In the genomic region with DNA sequence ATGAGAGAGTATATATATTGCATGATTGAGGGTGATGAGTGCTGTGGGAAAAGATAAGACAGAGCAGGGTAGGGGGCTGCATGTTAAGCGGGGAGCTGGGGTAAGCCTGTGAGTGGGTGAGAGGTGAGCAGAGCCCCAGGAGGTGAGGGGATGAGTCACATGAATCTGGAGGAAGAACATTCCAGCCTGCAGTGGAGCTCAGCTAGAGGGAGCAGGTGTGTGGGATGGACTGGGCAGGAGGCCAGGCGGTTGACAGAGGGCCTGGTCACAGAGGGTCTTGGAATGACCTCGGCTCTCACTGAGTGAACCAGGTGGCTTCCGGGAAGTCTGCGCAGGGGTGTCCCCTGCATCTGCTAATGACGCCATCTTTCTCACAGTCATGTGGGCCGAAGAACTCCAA, we compare ENCODE assay signal across 8 cellular contexts. TPM values are rescaled to one million over a fixed set of nuclear protein-coding genes. Genes with fewer than 3 reads are reported as not detected.
DNase-seq lines count a peak whose midpoint lies in the region; ATAC-seq and TF ChIP-seq lines count a peak whose summit lies in the region.

No MANE protein-coding gene starts in this region.

- 90 to 95% methylated on average over 6 to 7 of the region's 7 CpGs for WGBS in endodermal cell (ENCODE audit: insufficient coverage in 1 of 2, insufficient read length in 1 of 2), 2 experiments

- H3K4me1 ChIP-seq in endodermal cell (ENCODE audit: control insufficient read depth, insufficient read depth, low read length) = peaks cover 1% of the 10 kb centered on the region

- H3K36me3 ChIP-seq in endodermal cell (ENCODE audit: control insufficient read depth, insufficient read depth, low read length) = peaks cover 75% of the 10 kb centered on the region

- ATAC-seq in natural killer cell treated with Interleukin-12 subunit alpha and Interleukin-12 subunit beta and Interleukin-15 and Interleukin-18, amount 100 ng/mL, for 72 hours = peak in 1 of 2 donors; percentile 20
- no peak for ATAC-seq in HG03095 (IDR thresholded peaks at IDR 0.05; ENCODE audit: unreplicated experiment)
- ATAC-seq in GM19467 (IDR thresholded peaks at IDR 0.05; ENCODE audit: unreplicated experiment) = no peak

- H3K9me3 Mint-ChIP-seq in CD14-positive monocyte (no peaks in the 10 kb centered on the region), endodermal cell (no peaks in the 10 kb centered on the region)
- H3K9me3 Mint-ChIP-seq in natural killer cell treated with Interleukin-12 subunit alpha and Interleukin-12 subunit beta and Interleukin-15 and Interleukin-18, amount 100 ng/mL, for 72 hours = no peaks in the 10 kb centered on the region

- H3K4me3 ChIP-seq in endodermal cell (ENCODE audit: low read length) = no peak overlapping the region

- H3K27ac Mint-ChIP-seq in CD14-positive monocyte (peak overlapping the region; percentile 10 to 90 (median 80)), endodermal cell (peak overlapping the region; percentile 6)
- H3K27ac Mint-ChIP-seq in natural killer cell treated with Interleukin-12 subunit alpha and Interleukin-12 subunit beta and Interleukin-15 and Interleukin-18, amount 100 ng/mL, for 72 hours = peak overlapping the region; percentile 40 to 66

- H3K27me3 ChIP-seq in endodermal cell (ENCODE audit: control insufficient read depth, insufficient read depth, low read length, poor library complexity, severe bottlenecking) = no peaks in the 10 kb centered on the region

- H3K9ac ChIP-seq in endodermal cell (ENCODE audit: extremely low read depth, low read length, poor library complexity, severe bottlenecking) = no peak overlapping the region

- peaks cover 81 to 99% of the 10 kb centered on the region in 2 donors for H3K36me3 Mint-ChIP-seq in CD14-positive monocyte
- peaks cover 66% of the 10 kb centered on the region for H3K36me3 Mint-ChIP-seq in endodermal cell (ENCODE audit: low read depth)
- H3K36me3 Mint-ChIP-seq in natural killer cell treated with Interleukin-12 subunit alpha and Interleukin-12 subunit beta and Interleukin-15 and Interleukin-18, amount 100 ng/mL, for 72 hours = peaks cover 39% of the 10 kb centered on the region

- H3K4me1 Mint-ChIP-seq in CD14-positive monocyte (peaks cover 32% of the 10 kb centered on the region), endodermal cell (peaks cover 10% of the 10 kb centered on the region)
- peaks cover 24 to 29% of the 10 kb centered on the region in 2 donors for H3K4me1 Mint-ChIP-seq in natural killer cell treated with Interleukin-12 subunit alpha and Interleukin-12 subunit beta and Interleukin-15 and Interleukin-18, amount 100 ng/mL, for 72 hours (ENCODE audit: low read depth in 2 of 2)

- no peak overlapping the region for H3K27ac ChIP-seq in endodermal cell (ENCODE audit: low read depth, low read length)

- no peak overlapping the region for H3K4me3 Mint-ChIP-seq in CD14-positive monocyte
- H3K4me3 Mint-ChIP-seq in endodermal cell = no peak overlapping the region
- no peak overlapping the region for H3K4me3 Mint-ChIP-seq in natural killer cell treated with Interleukin-12 subunit alpha and Interleukin-12 subunit beta and Interleukin-15 and Interleukin-18, amount 100 ng/mL, for 72 hours

- TF ChIP-seq CTCF in CD14-positive monocyte (IDR thresholded peaks at IDR 0.05) = no peak
- TF ChIP-seq CTCF in endodermal cell (conservative IDR thresholded peaks at IDR 0.05) = no peak

- no peaks in the 10 kb centered on the region for H3K9me3 ChIP-seq in endodermal cell (ENCODE audit: control insufficient read depth, low read length)

- H3K27me3 Mint-ChIP-seq in CD14-positive monocyte (ENCODE audit: low read depth in 3 of 3) (peaks cover 0 to 3% (median 2%) of the 10 kb centered on the region in 3 donors), endodermal cell (ENCODE audit: insufficient read depth) (no peaks in the 10 kb centered on the region)
- no peaks in the 10 kb centered on the region for H3K27me3 Mint-ChIP-seq in natural killer cell treated with Interleukin-12 subunit alpha and Interleukin-12 subunit beta and Interleukin-15 and Interleukin-18, amount 100 ng/mL, for 72 hours

- DNase-seq in CD14-positive monocyte (ENCODE audit: low spot score) (no peak), NCI-H226 (peak; percentile 94), endodermal cell (peak; percentile 84), NCI-H510A treated with DMSO at 0.1 percent for 48 hours (lab: John Stamatoyannopoulos, UW) (no peak), OCI-M2 (lab: John Stamatoyannopoulos, UW; ENCODE audit: unreplicated experiment) (no peak)
- DNase-seq in natural killer cell treated with Interleukin-12 subunit alpha and Interleukin-12 subunit beta and Interleukin-15 and Interleukin-18, amount 100 ng/mL, for 72 hours (ENCODE audit: low spot score) = no peak

- intact Hi-C loops in CD14-positive monocyte (cut with micrococcal nuclease) = no loop called here

RNA-seq across cellular contexts. Expression of a gene that starts 44.4 kb away (rescaled TPM):
- polyA plus RNA-seq in CD14-positive monocyte = 10 to 100 TPM; 75.8 to 98.8 TPM
- 10 to 100 TPM; 27.0 to 27.9 TPM for total RNA-seq in endodermal cell
- polyA plus RNA-seq in endodermal cell (2013, experiment 1 of 2) = 20.5 TPM
- 20.9 TPM for polyA plus RNA-seq in endodermal cell (2013, experiment 2 of 2)
- total RNA-seq in natural killer cell treated with Interleukin-12 subunit alpha and Interleukin-12 subunit beta and Interleukin-15 and Interleukin-18, amount 100 ng/mL, for 72 hours = 10 to 100 TPM; 87.5 to 94.2 TPM

RNA-seq across cellular contexts. Expression of a gene that starts 47.5 kb away (rescaled TPM):
- 10 to 100 TPM; 42.8 to 46.8 TPM for polyA plus RNA-seq in CD14-positive monocyte
- 10 to 100 TPM; 33.2 to 44.6 TPM for total RNA-seq in endodermal cell
- polyA plus RNA-seq in endodermal cell (2013, experiment 1 of 2) = 24.0 TPM
- 23.1 TPM for polyA plus RNA-seq in endodermal cell (2013, experiment 2 of 2)
- total RNA-seq in natural killer cell treated with Interleukin-12 subunit alpha and Interleukin-12 subunit beta and Interleukin-15 and Interleukin-18, amount 100 ng/mL, for 72 hours = 10 to 100 TPM; 65.0 to 81.8 TPM

RNA-seq across cellular contexts. Expression of a gene that starts 51.7 kb away (rescaled TPM):
- polyA plus RNA-seq in CD14-positive monocyte = 1 to 10 TPM; 2.6 to 7.3 TPM
- total RNA-seq in endodermal cell = 10 to 100 TPM; 26.1 to 31.9 TPM
- 19.2 TPM for polyA plus RNA-seq in endodermal cell (2013, experiment 1 of 2)
- polyA plus RNA-seq in endodermal cell (2013, experiment 2 of 2) = 16.8 TPM
- total RNA-seq in natural killer cell treated with Interleukin-12 subunit alpha and Interleukin-12 subunit beta and Interleukin-15 and Interleukin-18, amount 100 ng/mL, for 72 hours = 10 to 100 TPM; 20.5 to 31.1 TPM

Comparison
In these comparisons a context has a peak if more than half of its experiments do, and no peak if none do; other contexts are left out.
1. DNase-seq: peak in NCI-H226 (single experiment) and endodermal cell (single experiment); none in CD14-positive monocyte (single experiment), natural killer cell treated with Interleukin-12 subunit alpha and Interleukin-12 subunit beta and Interleukin-15 and Interleukin-18, amount 100 ng/mL, for 72 hours (single experiment), NCI-H510A treated with DMSO at 0.1 percent for 48 hours (single experiment) and OCI-M2 (single experiment).
2. H3K27ac Mint-ChIP-seq: peak in every context shown above with its lines; median percentile 80 in CD14-positive monocyte; 53 in natural killer cell treated with Interleukin-12 subunit alpha and Interleukin-12 subunit beta and Interleukin-15 and Interleukin-18, amount 100 ng/mL, for 72 hours; 6 in endodermal cell.